ENCODE assay signal across 28 cellular contexts in the genomic region with DNA sequence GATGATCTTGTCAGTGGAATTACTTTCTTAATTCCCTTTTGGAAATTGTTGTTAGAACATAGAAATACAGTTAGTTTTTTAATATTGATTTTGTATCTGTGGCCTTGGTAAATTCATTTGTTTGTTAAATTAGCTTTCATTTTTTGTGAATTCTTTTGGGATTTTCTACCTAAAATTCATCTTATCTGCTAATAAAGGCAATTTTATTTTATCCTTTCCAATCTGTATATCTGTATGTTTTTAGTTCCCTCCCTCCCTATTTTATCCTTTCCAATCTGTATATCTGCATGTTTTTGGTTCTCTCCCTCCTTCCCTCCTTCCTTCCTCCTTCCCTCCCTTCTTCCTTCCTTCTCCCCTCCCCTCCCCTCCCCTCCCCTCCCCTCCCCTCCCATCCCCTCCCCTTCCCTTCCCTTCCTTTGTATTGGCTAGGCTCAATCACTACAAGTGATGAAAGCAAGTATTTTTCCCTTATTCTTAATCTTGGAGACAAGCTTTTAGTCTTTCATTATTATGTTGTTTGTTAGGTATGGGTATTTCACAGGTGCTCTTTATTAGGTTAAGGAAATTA.
"Had no signal": no experiment of that assay in that cellular context is flagged by ENCODE, and none has a peak within 500 bp of the region (broad histone marks: within the 10 kb centered on the region; RNA-seq: fewer than 3 reads in every experiment).

No MANE protein-coding gene starts in this region.

- H3K4me1 ChIP-seq: colonic mucosa, esophagus muscularis mucosa, esophagus squamous epithelium, foreskin keratinocyte, gastrocnemius medialis, gastroesophageal sphincter, heart left ventricle, heart right ventricle had no signal

- H3K36me3 ChIP-seq: colonic mucosa, esophagus muscularis mucosa, esophagus squamous epithelium, gastrocnemius medialis, gastroesophageal sphincter, heart left ventricle, heart right ventricle had no signal

- H3K4me3 ChIP-seq: colonic mucosa, coronary artery, dorsolateral prefrontal cortex, esophagus muscularis mucosa, esophagus squamous epithelium, gastrocnemius medialis, gastroesophageal sphincter, heart left ventricle, heart right ventricle had no signal

- ATAC-seq: effector memory CD8-positive, alpha-beta T cell; esophagus mucosa; foreskin keratinocyte; gastrocnemius medialis; gastroesophageal sphincter; heart left ventricle; heart right ventricle had no signal

- H3K27ac ChIP-seq: colonic mucosa, coronary artery, dorsolateral prefrontal cortex, epithelial cell of prostate, esophagus muscularis mucosa, esophagus squamous epithelium, foreskin keratinocyte, gastrocnemius medialis, gastroesophageal sphincter, heart left ventricle, heart right ventricle had no signal

- DNase-seq: colonic mucosa; cortex of kidney; dermis blood vessel endothelial cell; dorsolateral prefrontal cortex; effector CD4-positive, alpha-beta T cell; effector CD8-positive, alpha-beta T cell; effector memory CD4-positive, alpha-beta T cell; effector memory CD8-positive, alpha-beta T cell; endodermal cell; erythroblast; esophagus squamous epithelium; foreskin fibroblast; foreskin keratinocyte; foreskin melanocyte; gastrocnemius medialis; glutamatergic neuron; head of caudate nucleus; heart left ventricle; heart right ventricle had no signal

- FAIRE-seq: colon, endometrium, endothelial cell of umbilical vein, frontal cortex had no signal

- H3K27me3 ChIP-seq: colonic mucosa, esophagus muscularis mucosa, gastrocnemius medialis, gastroesophageal sphincter, heart left ventricle had no signal

- H3K9me3 ChIP-seq: colonic mucosa, esophagus squamous epithelium, gastrocnemius medialis, gastroesophageal sphincter had no signal
